Comparison of ENCODE assay signal across 31 cellular contexts in the genomic region with DNA sequence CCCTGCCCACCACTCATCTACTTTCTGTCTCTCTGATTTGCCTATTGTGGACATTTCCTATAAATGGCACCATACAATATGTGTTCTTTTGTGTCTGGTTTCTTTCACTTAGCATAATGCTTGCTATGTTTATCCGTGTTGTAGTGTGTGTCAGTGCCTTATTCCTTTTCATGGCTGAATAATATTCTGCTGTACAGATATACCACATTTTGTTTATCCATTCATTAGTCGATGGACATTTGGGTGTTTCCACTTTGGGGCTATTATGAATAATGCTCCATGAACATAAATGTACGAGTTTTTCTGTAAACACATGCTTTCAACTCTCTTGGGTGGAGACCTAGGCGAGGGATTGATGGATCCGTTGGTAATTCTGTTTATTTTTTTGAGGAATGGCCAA.
"Had no signal": no experiment of that assay in that cellular context is flagged by ENCODE, and none has a peak within 500 bp of the region (broad histone marks: within the 10 kb centered on the region; RNA-seq: fewer than 3 reads in every experiment).

No MANE protein-coding gene starts in this region.

- DNase-seq: activated CD4-positive, alpha-beta T cell treated with anti-CD3 and anti-CD28 coated beads for 48 hours; activated CD8-positive, alpha-beta T cell treated with anti-CD3 and anti-CD28 coated beads for 36 hours; activated effector memory CD4-positive, alpha-beta T cell treated with anti-CD3 and anti-CD28 coated beads, Interleukin-2, amount 50 U/mL, for 16 hours; activated naive CD4-positive, alpha-beta T cell treated with anti-CD3 and anti-CD28 coated beads for 36 hours; activated naive CD8-positive, alpha-beta T cell treated with anti-CD3 and anti-CD28 coated beads, Interleukin-2, amount 10 ng/mL, durations not matched to agents 7 days and 5 days; activated T-cell treated with anti-CD3 and anti-CD28 coated beads for 4 hours; amniotic stem cell; brain microvascular endothelial cell; foreskin keratinocyte; islet precursor cell; left ventricle myocardium inferior; mesendoderm; mucosa of descending colon; nucleus accumbens; pancreas; retina; stimulated activated CD4-positive, alpha-beta T cell treated with anti-CD3 and anti-CD28 coated beads, Interleukin-12 subunit alpha, Interleukin-12 subunit beta, amount 100 ng/mL, for 4 hours; stimulated activated CD4-positive, alpha-beta T cell treated with anti-CD3 and anti-CD28 coated beads, Interleukin-4, amount 100 ng/mL, for 1 hour; stimulated activated naive CD8-positive, alpha-beta T cell treated with anti-CD3 and anti-CD28 coated beads, Interleukin-15, amount 100 ng/mL, for 72 hours; substantia nigra; T-helper 9 cell; upper lobe of left lung had no signal

- H3K27ac ChIP-seq: brain microvascular endothelial cell, esophagus muscularis mucosa, foreskin keratinocyte, left ventricle myocardium inferior, pancreas, prostate gland, skin epidermis, upper lobe of left lung, vagina, VCaP had no signal

- H3K9me3 ChIP-seq: esophagus muscularis mucosa, left ventricle myocardium inferior, mucosa of descending colon, pancreas, prostate gland, upper lobe of left lung, vagina had no signal

- H3K4me3 ChIP-seq: esophagus muscularis mucosa, left ventricle myocardium inferior, lung, mucosa of descending colon, pancreas, prostate gland, skin epidermis, upper lobe of left lung, vagina had no signal

- H3K4me1 Mint-ChIP-seq: endodermal cell had no signal

- H3K27me3 Mint-ChIP-seq: activated CD8-positive, alpha-beta T cell treated with anti-CD3 and anti-CD28 coated beads for 36 hours; activated naive CD8-positive, alpha-beta T cell treated with anti-CD3 and anti-CD28 coated beads, Interleukin-2, amount 10 ng/mL, durations not matched to agents 7 days and 5 days; stimulated activated naive CD8-positive, alpha-beta T cell treated with anti-CD3 and anti-CD28 coated beads, Interleukin-15, amount 100 ng/mL, for 72 hours had no signal

- ATAC-seq: activated CD8-positive, alpha-beta T cell treated with anti-CD3 and anti-CD28 coated beads for 36 hours; foreskin keratinocyte; mucosa of descending colon; pancreas; sciatic nerve; stimulated activated naive CD8-positive, alpha-beta T cell treated with anti-CD3 and anti-CD28 coated beads, Interleukin-15, amount 100 ng/mL, for 72 hours had no signal

- H3K36me3 ChIP-seq: brain microvascular endothelial cell, esophagus muscularis mucosa, left ventricle myocardium inferior, pancreas, prostate gland, upper lobe of left lung, vagina had no signal

- H3K4me1 ChIP-seq: esophagus muscularis mucosa, left ventricle myocardium inferior, pancreas, prostate gland, vagina had no signal

- H3K4me3 Mint-ChIP-seq: activated CD8-positive, alpha-beta T cell treated with anti-CD3 and anti-CD28 coated beads for 36 hours; activated naive CD4-positive, alpha-beta T cell treated with anti-CD3 and anti-CD28 coated beads for 36 hours; activated naive CD8-positive, alpha-beta T cell treated with anti-CD3 and anti-CD28 coated beads, Interleukin-2, amount 10 ng/mL, durations not matched to agents 7 days and 5 days; activated T-helper 1 cell treated with anti-CD3 and anti-CD28 coated beads, Interleukin-12 subunit alpha, Interleukin-12 subunit beta, Interleukin-2, Interleukin-4 antibody, amounts not matched to agents 30 ng/mL and 10 ng/mL and 1 ng/mL, durations not matched to agents 14 hours and 24 hours and 36 hours; endodermal cell; stimulated activated naive CD8-positive, alpha-beta T cell treated with anti-CD3 and anti-CD28 coated beads, Interleukin-15, amount 100 ng/mL, for 72 hours had no signal

- H3K9me3 Mint-ChIP-seq: activated naive CD4-positive, alpha-beta T cell treated with anti-CD3 and anti-CD28 coated beads for 36 hours; endodermal cell; stimulated activated naive CD8-positive, alpha-beta T cell treated with anti-CD3 and anti-CD28 coated beads, Interleukin-15, amount 100 ng/mL, for 72 hours had no signal

- H3K27ac Mint-ChIP-seq: activated CD8-positive, alpha-beta T cell treated with anti-CD3 and anti-CD28 coated beads for 36 hours; activated naive CD4-positive, alpha-beta T cell treated with anti-CD3 and anti-CD28 coated beads for 36 hours; activated naive CD8-positive, alpha-beta T cell treated with anti-CD3 and anti-CD28 coated beads, Interleukin-2, amount 10 ng/mL, durations not matched to agents 7 days and 5 days; activated T-helper 1 cell treated with anti-CD3 and anti-CD28 coated beads, Interleukin-12 subunit alpha, Interleukin-12 subunit beta, Interleukin-2, Interleukin-4 antibody, amounts not matched to agents 30 ng/mL and 10 ng/mL and 1 ng/mL, durations not matched to agents 14 hours and 24 hours and 36 hours; endodermal cell had no signal

- H3K27me3 ChIP-seq: brain microvascular endothelial cell, foreskin keratinocyte, pancreas, upper lobe of left lung, vagina had no signal
